ENCODE assay signal across 17 cellular contexts in the genomic region with DNA sequence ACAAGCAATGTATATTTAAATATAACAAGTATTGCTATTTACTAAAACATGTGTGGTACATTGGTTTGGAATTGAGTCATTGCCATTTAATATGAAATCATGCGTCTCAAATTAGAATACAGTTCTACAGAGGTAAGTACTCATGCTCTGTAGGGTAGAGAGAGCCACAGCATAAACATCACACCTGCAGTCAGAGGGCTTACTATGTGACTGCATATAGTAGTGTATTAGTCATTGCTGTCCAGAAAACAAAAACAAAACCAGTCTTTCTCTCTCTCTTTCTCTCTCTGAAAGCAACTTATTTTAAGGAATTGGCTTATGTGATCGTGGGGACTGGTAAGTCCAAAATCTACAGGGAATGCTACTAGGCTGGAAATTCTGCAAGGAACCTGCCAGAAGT.
"Had no signal": no experiment of that assay in that cellular context is flagged by ENCODE, and none has a peak within 500 bp of the region (broad histone marks: within the 10 kb centered on the region; RNA-seq: fewer than 3 reads in every experiment).

No MANE protein-coding gene starts in this region.

- FAIRE-seq: urothelium cell line had no signal

- ATAC-seq: left ventricle myocardium superior; lower lobe of right lung; naive thymus-derived CD8-positive, alpha-beta T cell; right cardiac atrium; stimulated activated memory B cell treated with anti-CD40 and anti-IgM and Interleukin-4, amounts not matched to agents 10 μg/mL and 1 μg/mL and 100 μg/mL, for 72 hours had no signal

- DNase-seq: dorsolateral prefrontal cortex; effector CD4-positive, alpha-beta T cell; hypothalamus; immature natural killer cell; islet precursor cell; kidney glomerular epithelial cell; left ventricle myocardium superior; lower lobe of right lung; naive thymus-derived CD8-positive, alpha-beta T cell; nephron progenitor cell; nucleus accumbens; right cardiac atrium; spleen; stimulated activated CD4-positive, alpha-beta T cell treated with anti-CD3 and anti-CD28 coated beads, Interleukin-4, amount 100 ng/mL, for 4 hours; upper lobe of left lung had no signal
